28 cellular contexts compared by ENCODE assay signal in the genomic region with DNA sequence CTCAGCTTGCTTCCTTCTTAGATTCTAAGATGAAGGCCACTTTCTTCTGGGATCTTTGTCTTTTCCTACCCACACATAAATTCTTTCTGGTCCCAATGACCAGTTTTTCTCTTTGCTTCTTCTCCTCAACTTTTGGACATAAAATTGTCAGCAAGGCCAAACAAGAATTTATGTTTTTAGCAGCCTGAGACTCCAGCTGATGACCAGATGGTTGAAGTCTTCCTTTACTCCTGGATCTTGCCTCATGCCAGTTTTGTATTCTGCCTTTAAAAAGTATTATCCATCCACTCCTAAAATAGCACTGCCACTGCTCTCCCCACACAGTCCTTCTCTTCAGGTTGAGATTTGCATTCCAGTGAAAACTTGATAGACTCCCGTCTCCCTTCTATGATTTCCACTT.
"Had no signal": no experiment of that assay in that cellular context is flagged by ENCODE, and none has a peak within 500 bp of the region (broad histone marks: within the 10 kb centered on the region; RNA-seq: fewer than 3 reads in every experiment).

No MANE protein-coding gene starts in this region.

- H3K4me1 ChIP-seq: ascending aorta, breast epithelium, colonic mucosa, esophagus squamous epithelium had no signal

- H3K9me3 ChIP-seq: ascending aorta, breast epithelium, colonic mucosa, esophagus squamous epithelium had no signal

- H3K27me3 ChIP-seq: ascending aorta, breast epithelium, colonic mucosa had no signal

- H3K36me3 ChIP-seq: ascending aorta, breast epithelium, cardiac muscle cell, colonic mucosa, esophagus squamous epithelium had no signal

- ATAC-seq: activated naive CD4-positive, alpha-beta T cell treated with anti-CD3 and anti-CD28 coated beads, Interleukin-2, amount 50 U/mL, for 72 hours; activated T-cell treated with anti-CD3 and anti-CD28 coated beads, Interleukin-2, amount 50 U/mL, for 72 hours; WTC11 had no signal

- H3K4me3 ChIP-seq: ascending aorta, breast epithelium, cardiac muscle cell, colonic mucosa, dorsolateral prefrontal cortex, esophagus squamous epithelium had no signal

- H3K27ac ChIP-seq: ascending aorta, breast epithelium, cardiac muscle cell, colonic mucosa, dorsolateral prefrontal cortex, esophagus squamous epithelium, VCaP had no signal

- DNase-seq: activated CD4-positive, alpha-beta memory T cell treated with anti-CD3 and anti-CD28 coated beads, Interleukin-2, amount 10 ng/mL, durations not matched to agents 7 days and 5 days; activated CD4-positive, alpha-beta T cell treated with anti-CD3 and anti-CD28 coated beads for 1 hour; activated CD4-positive, alpha-beta T cell treated with anti-CD3 and anti-CD28 coated beads for 4 hours; activated CD4-positive, alpha-beta T cell treated with anti-CD3 and anti-CD28 coated beads, Interleukin-2, amount 10 ng/mL, durations not matched to agents 7 days and 5 days; activated CD4-positive, alpha-beta T cell treated with anti-CD3 and anti-CD28 coated beads, Interleukin-2, amount 50 U/mL, for 4 hours; activated CD8-positive, alpha-beta memory T cell treated with anti-CD3 and anti-CD28 coated beads, Interleukin-2, amount 50 U/mL, for 48 hours; activated gamma-delta T cell; activated naive CD4-positive, alpha-beta T cell; activated naive CD4-positive, alpha-beta T cell treated with anti-CD3 and anti-CD28 coated beads, Interleukin-2, amount 10 ng/mL, durations not matched to agents 7 days and 5 days; activated naive CD8-positive, alpha-beta T cell treated with anti-CD3 and anti-CD28 coated beads, Interleukin-2, amount 10 ng/mL, durations not matched to agents 7 days and 5 days; activated T-cell treated with anti-CD3 and anti-CD28 coated beads for 4 hours; activated T-cell treated with anti-CD3 and anti-CD28 coated beads, Interleukin-2, amount 50 U/mL, for 24 hours; activated T-cell treated with anti-CD3 and anti-CD28 coated beads, Interleukin-2, amount 50 U/mL, for 72 hours; central memory CD4-positive, alpha-beta T cell; cerebellar nuclear complex; colonic mucosa; dorsolateral prefrontal cortex; effector memory CD4-positive, alpha-beta T cell; endodermal cell; erythroblast; esophagus squamous epithelium; T-helper 2 cell had no signal
